1 cellular context compared by ENCODE assay signal in genomic region chr9:125434986-125435775, GRCh38.
TF ChIP-seq lines count a peak whose summit lies in the region.

No MANE protein-coding gene starts in this region.

TF ChIP-seq in H1, 55 proteins besides CTCF, POLR2A, EP300 and RAD21:
- TF ChIP-seq MAX (IDR thresholded peaks at IDR 0.05) (no peak), HDAC2 (IDR thresholded peaks at IDR 0.05; ENCODE audit: borderline replicate concordance in 1 of 2, low read depth in 2 of 2, low read length in 2 of 2) (no peak), KDM5A (IDR thresholded peaks at IDR 0.05; ENCODE audit: low read length) (no peak), YY1 (IDR thresholded peaks at IDR 0.05; ENCODE audit: low read depth, low read length) (no peak), BRCA1 (IDR thresholded peaks at IDR 0.05; ENCODE audit: low read depth, low read length) (no peak), CTBP2 (IDR thresholded peaks at IDR 0.05; ENCODE audit: borderline replicate concordance, insufficient read depth, insufficient read length, low read length) (no peak), ATF2 (IDR thresholded peaks at IDR 0.05; ENCODE audit: low read length) (no peak), SUZ12 (IDR thresholded peaks at IDR 0.05; ENCODE audit: low read length) (no peak), KDM4A (IDR thresholded peaks at IDR 0.05; ENCODE audit: low read depth, low read length, severe bottlenecking) (no peak)
